Comparison of ENCODE assay signal across 26 cellular contexts in genomic region chr6:40376113-40376650, GRCh38.
DNase-seq lines count a peak whose midpoint lies in the region; ATAC-seq and TF ChIP-seq lines count a peak whose summit lies in the region.
"Had no signal": no experiment of that assay in that cellular context is flagged by ENCODE, and none has a peak within 500 bp of the region (broad histone marks: within the 10 kb centered on the region; RNA-seq: fewer than 3 reads in every experiment).

No MANE protein-coding gene starts in this region.

- H3K27me3 ChIP-seq in body of pancreas = no peaks in the 10 kb centered on the region
- H3K27me3 ChIP-seq: left lung, suprapubic skin had no signal

- no peak overlapping the region for H3K4me3 ChIP-seq in body of pancreas
- H3K4me3 ChIP-seq: GM12878, heart right ventricle, left lung, suprapubic skin had no signal

- H3K9me3 ChIP-seq in body of pancreas = no peaks in the 10 kb centered on the region
- H3K9me3 ChIP-seq: suprapubic skin had no signal

- no peak overlapping the region for H3K27ac ChIP-seq in body of pancreas
- H3K27ac ChIP-seq: heart right ventricle, left lung, suprapubic skin had no signal

- 33% methylated on average over 1 of the region's 1 CpG for WGBS in body of pancreas, 2 donors

- intact Hi-C loops in left ventricle myocardium superior (cut with micrococcal nuclease) (no loop called here), Right ventricle myocardium inferior (cut with DNase I) (no loop called here), body of pancreas (cut with DNase I) (no loop called here)

- DNase-seq in left ventricle myocardium superior = no peak
- DNase-seq in Right ventricle myocardium inferior (ENCODE audit: missing footprints) = no peak
- DNase-seq in NCI-H345 (lab: John Stamatoyannopoulos, UW) = peak; percentile 83
- peak; percentile 96 for DNase-seq in cerebellar cortex (ENCODE audit: low spot score)
- no peak for DNase-seq in body of pancreas
- DNase-seq in putamen (ENCODE audit: low spot score) = no peak
- no peak for DNase-seq in SIG-M5 treated with dmso at 0.1 percent for 504 hours (lab: John Stamatoyannopoulos, UW; ENCODE audit: unreplicated experiment)
- DNase-seq: ACHN; activated B cell treated with CpG ODN at 0.5 μM for 24 hours; activated CD4-positive, alpha-beta T cell treated with anti-CD3 and anti-CD28 coated beads, Interleukin-2, amount 50 U/mL, for 4 hours; activated CD8-positive, alpha-beta memory T cell treated with anti-CD3 and anti-CD28 coated beads, Interleukin-2, amount 50 U/mL, for 4 hours; aorta; erythroblast; heart right ventricle; IMR-90; left lung; naive thymus-derived CD8-positive, alpha-beta T cell; NCI-H187 treated with DMSO at 0.1 percent for 48 hours; NCI-H526 treated with DMSO at 0.1 percent for 48 hours; SHP77 treated with DMSO at 0.1 percent for 48 hours; stimulated activated CD4-positive, alpha-beta T cell treated with anti-CD3 and anti-CD28 coated beads, Interleukin-2, amount 100 ng/mL, for 48 hours had no signal

- ATAC-seq in left ventricle myocardium superior = peak; percentile 60
- ATAC-seq in Right ventricle myocardium inferior = no peak
- ATAC-seq in body of pancreas = no peak
- ATAC-seq: activated naive CD4-positive, alpha-beta T cell treated with anti-CD3 and anti-CD28 coated beads, Interleukin-2, amount 50 U/mL, for 72 hours; activated T-helper 17 cell treated with anti-CD3 and anti-CD28 coated beads, Interleukin-2, amount 50 U/mL, for 72 hours; GM12878; heart right ventricle; left lung; naive thymus-derived CD8-positive, alpha-beta T cell; stimulated activated effector memory CD8-positive, alpha-beta T cell treated with anti-CD3 and anti-CD28 coated beads, Interleukin-12 subunit alpha, Interleukin-12 subunit beta, amount 100 ng/mL, for 72 hours had no signal

- TF ChIP-seq POLR2A in body of pancreas (IDR thresholded peaks at IDR 0.05) = no peak

- H3K4me1 ChIP-seq in body of pancreas = no peaks in the 10 kb centered on the region
- H3K4me1 ChIP-seq: heart right ventricle, left lung, suprapubic skin had no signal

- TF ChIP-seq CTCF in body of pancreas (IDR thresholded peaks at IDR 0.05) = no peak

- H3K36me3 ChIP-seq in body of pancreas (replicated peaks in 1 of 2; ENCODE audit: insufficient read depth in 1 of 2, low read depth in 2 of 2) = no peaks in the 10 kb centered on the region
- H3K36me3 ChIP-seq: heart right ventricle, left lung, suprapubic skin had no signal

Comparison
In these comparisons a context has a peak if more than half of its experiments do, and no peak if none do; other contexts are left out.
1. DNase-seq: peak in NCI-H345 (single experiment) and cerebellar cortex (single experiment); none in left ventricle myocardium superior (single experiment), Right ventricle myocardium inferior (single experiment), body of pancreas (0 of 4), putamen (single experiment) and SIG-M5 treated with dmso at 0.1 percent for 504 hours (single experiment).